ENCODE assay signal across 13 cellular contexts in genomic region chr1:27009601-27010197, GRCh38. TPM values are rescaled to one million over a fixed set of nuclear protein-coding genes. Genes with fewer than 3 reads are reported as not detected.
DNase-seq lines count a peak whose midpoint lies in the region; ATAC-seq and TF ChIP-seq lines count a peak whose summit lies in the region.
"Had no signal": no experiment of that assay in that cellular context is flagged by ENCODE, and none has a peak within 500 bp of the region (broad histone marks: within the 10 kb centered on the region; RNA-seq: fewer than 3 reads in every experiment).

No MANE protein-coding gene starts in this region.

- peak overlapping the region; percentile 74 for H3K27ac Mint-ChIP-seq in endodermal cell
- H3K27ac Mint-ChIP-seq in CD4-positive, alpha-beta memory T cell: no peak overlapping the region
- H3K27ac Mint-ChIP-seq: activated B cell treated with CpG ODN at 0.5 μM for 24 hours; activated naive CD8-positive, alpha-beta T cell treated with anti-CD3 and anti-CD28 coated beads for 36 hours had no signal

- ATAC-seq in Right ventricle myocardium superior (ENCODE audit: poor library complexity) (peak; percentile 19), GM21515 (IDR thresholded peaks at IDR 0.05; ENCODE audit: unreplicated experiment) (no peak), GM19023 (IDR thresholded peaks at IDR 0.05; ENCODE audit: unreplicated experiment) (no peak)

- peaks cover 20% of the 10 kb centered on the region for H3K36me3 ChIP-seq in endodermal cell (ENCODE audit: control insufficient read depth, insufficient read depth, low read length)
- H3K36me3 ChIP-seq in mucosa of rectum (ENCODE audit: control insufficient read depth in 2 of 2, insufficient read depth in 2 of 2, low read length in 2 of 2): no peaks in the 10 kb centered on the region
- H3K36me3 ChIP-seq in CD4-positive, alpha-beta memory T cell (ENCODE audit: insufficient read depth, low read length): no peaks in the 10 kb centered on the region

- peaks cover 41% of the 10 kb centered on the region for H3K4me1 Mint-ChIP-seq in endodermal cell
- peaks cover 0 to 17% (median 2%) of the 10 kb centered on the region in 4 donors for H3K4me1 Mint-ChIP-seq in CD4-positive, alpha-beta memory T cell

- H3K36me3 Mint-ChIP-seq in endodermal cell (ENCODE audit: low read depth): peaks cover 11% of the 10 kb centered on the region
- no peaks in the 10 kb centered on the region for H3K36me3 Mint-ChIP-seq in CD4-positive, alpha-beta memory T cell
- H3K36me3 Mint-ChIP-seq: activated naive CD8-positive, alpha-beta T cell treated with anti-CD3 and anti-CD28 coated beads for 36 hours had no signal

- H3K9me3 Mint-ChIP-seq in endodermal cell: no peaks in the 10 kb centered on the region
- no peaks in the 10 kb centered on the region for H3K9me3 Mint-ChIP-seq in CD4-positive, alpha-beta memory T cell
- H3K9me3 Mint-ChIP-seq: activated B cell treated with CpG ODN at 0.5 μM for 24 hours; activated naive CD8-positive, alpha-beta T cell treated with anti-CD3 and anti-CD28 coated beads for 36 hours; nephron had no signal

- POLR2A ChIA-PET in CD4-positive, alpha-beta memory T cell (lab: Charles Lee; ENCODE audit: partially characterized antibody): no interaction called here

- CTCF ChIA-PET in CD4-positive, alpha-beta memory T cell (lab: Charles Lee; ENCODE audit: partially characterized antibody): interaction anchor here (1.5 kb wide), 1 partner anchor 13 kb away, joined by 8 read pairs; no protein-coding TSS in a partner anchor

- WGBS in endodermal cell (ENCODE audit: insufficient coverage in 1 of 2, insufficient read length in 1 of 2), 2 experiments: 76 to 98% methylated on average over 5 to 6 of the region's 6 CpGs

- no peak for TF ChIP-seq CTCF in endodermal cell (conservative IDR thresholded peaks at IDR 0.05)

- intact Hi-C loops in Right ventricle myocardium superior (cut with DNase I): no loop called here
- intact Hi-C loops in cardiac septum (cut with DNase I): no loop called here
- intact Hi-C loops in CD4-positive, alpha-beta memory T cell (cut with micrococcal nuclease): no loop called here

- H3K9ac ChIP-seq in endodermal cell (ENCODE audit: extremely low read depth, low read length, poor library complexity, severe bottlenecking) (no peak overlapping the region), mucosa of rectum (ENCODE audit: low read depth in 1 of 2, low read length in 2 of 2) (peak overlapping the region; percentile 3 to 32)

- H3K9me3 ChIP-seq in endodermal cell (ENCODE audit: control insufficient read depth, low read length): no peaks in the 10 kb centered on the region
- no peaks in the 10 kb centered on the region for H3K9me3 ChIP-seq in mucosa of rectum (ENCODE audit: control insufficient read depth in 2 of 2, low read length in 2 of 2)
- no peaks in the 10 kb centered on the region for H3K9me3 ChIP-seq in CD4-positive, alpha-beta memory T cell (ENCODE audit: control insufficient read depth in 1 of 2, low read length in 2 of 2)

- peak; percentile 59 for DNase-seq in Right ventricle myocardium superior
- no peak for DNase-seq in cardiac septum (ENCODE audit: low spot score)
- DNase-seq in endodermal cell: peak; percentile 65
- DNase-seq in CD4-positive, alpha-beta memory T cell: no peak
- no peak for DNase-seq in NCI-H2107 treated with DMSO at 0.1 percent for 48 hours (lab: John Stamatoyannopoulos, UW; ENCODE audit: unreplicated experiment)
- DNase-seq: activated B cell treated with CpG ODN at 0.5 μM for 24 hours; activated naive CD8-positive, alpha-beta T cell treated with anti-CD3 and anti-CD28 coated beads for 36 hours; GF-D8 had no signal

- H3K27ac ChIP-seq in endodermal cell (ENCODE audit: low read depth, low read length) (no peak overlapping the region), mucosa of rectum (ENCODE audit: low read depth in 2 of 2, low read length in 2 of 2) (peak overlapping the region; percentile 40 to 50)
- H3K27ac ChIP-seq in CD4-positive, alpha-beta memory T cell (ENCODE audit: low read depth, low read length): no peak overlapping the region

- H3K4me3 ChIP-seq in endodermal cell (ENCODE audit: low read length) (peak overlapping the region; percentile 81), mucosa of rectum (ENCODE audit: low read length in 2 of 2) (no peak overlapping the region)
- H3K4me3 ChIP-seq in CD4-positive, alpha-beta memory T cell (ENCODE audit: low read length in 2 of 2): no peak overlapping the region

- H3K27me3 Mint-ChIP-seq in endodermal cell (ENCODE audit: insufficient read depth): no peaks in the 10 kb centered on the region
- peaks cover 12 to 24% of the 10 kb centered on the region in 2 donors for H3K27me3 Mint-ChIP-seq in CD4-positive, alpha-beta memory T cell

- no peaks in the 10 kb centered on the region for H3K27me3 ChIP-seq in endodermal cell (ENCODE audit: control insufficient read depth, insufficient read depth, low read length, poor library complexity, severe bottlenecking)
- no peaks in the 10 kb centered on the region for H3K27me3 ChIP-seq in mucosa of rectum (ENCODE audit: control insufficient read depth in 2 of 2, insufficient read depth in 2 of 2, low read length in 2 of 2)
- H3K27me3 ChIP-seq in CD4-positive, alpha-beta memory T cell (ENCODE audit: insufficient read depth, low read length): peaks cover 16% of the 10 kb centered on the region

- peaks cover 23% of the 10 kb centered on the region for H3K4me1 ChIP-seq in endodermal cell (ENCODE audit: control insufficient read depth, insufficient read depth, low read length)
- peaks cover 17 to 29% of the 10 kb centered on the region in 2 donors for H3K4me1 ChIP-seq in mucosa of rectum (ENCODE audit: control insufficient read depth in 2 of 2, insufficient read depth in 2 of 2, low read length in 2 of 2)
- peaks cover 10% of the 10 kb centered on the region for H3K4me1 ChIP-seq in CD4-positive, alpha-beta memory T cell (ENCODE audit: insufficient read depth, low read length)

- H3K4me3 Mint-ChIP-seq in endodermal cell: peak overlapping the region; percentile 74
- H3K4me3 Mint-ChIP-seq in CD4-positive, alpha-beta memory T cell: no peak overlapping the region
- H3K4me3 Mint-ChIP-seq: activated B cell treated with CpG ODN at 0.5 μM for 24 hours; activated naive CD8-positive, alpha-beta T cell treated with anti-CD3 and anti-CD28 coated beads for 36 hours; nephron had no signal

RNA-seq across cellular contexts. Expression of gene TENT5B, which starts 3.0 kb away (rescaled TPM):
- total RNA-seq in Right ventricle myocardium superior: 34.6 TPM
- 7.6 TPM for total RNA-seq in cardiac septum
- 10 to 100 TPM in 1 of 2 donors, 1 to 10 TPM in 1; 9.4 to 19.0 TPM for total RNA-seq in endodermal cell
- 8.7 TPM for polyA plus RNA-seq in endodermal cell (2013, experiment 1 of 2)
- 7.7 TPM for polyA plus RNA-seq in endodermal cell (2013, experiment 2 of 2)
- not detected for total RNA-seq in CD4-positive, alpha-beta memory T cell
- not detected for polyA plus RNA-seq in CD4-positive, alpha-beta memory T cell
- total RNA-seq: activated B cell treated with CpG ODN at 0.5 μM for 24 hours; activated naive CD8-positive, alpha-beta T cell treated with anti-CD3 and anti-CD28 coated beads for 36 hours had no signal

RNA-seq across cellular contexts. Expression of gene TRNP1, which starts 16.2 kb away (rescaled TPM):
- total RNA-seq in Right ventricle myocardium superior (31.7 TPM), cardiac septum (42.2 TPM), endodermal cell (10 to 100 TPM; 14.3 to 21.2 TPM)
- polyA plus RNA-seq in endodermal cell (2013, experiment 1 of 2): 9.0 TPM
- 8.0 TPM for polyA plus RNA-seq in endodermal cell (2013, experiment 2 of 2)
- not detected for total RNA-seq in CD4-positive, alpha-beta memory T cell
- polyA plus RNA-seq in CD4-positive, alpha-beta memory T cell: not detected

RNA-seq across cellular contexts. Expression of gene KDF1, which starts 49.4 kb away (rescaled TPM):
- 0.35 TPM for total RNA-seq in Right ventricle myocardium superior
- not detected for total RNA-seq in cardiac septum
- 10 to 100 TPM; 17.2 to 22.7 TPM for total RNA-seq in endodermal cell
- polyA plus RNA-seq in endodermal cell (2013, experiment 1 of 2): 3.1 TPM
- polyA plus RNA-seq in endodermal cell (2013, experiment 2 of 2): 2.4 TPM
- 1 to 10 TPM; 2.2 to 2.6 TPM for total RNA-seq in CD4-positive, alpha-beta memory T cell
- polyA plus RNA-seq in CD4-positive, alpha-beta memory T cell: 1 to 10 TPM; 4.4 to 4.6 TPM
- total RNA-seq: LHCN-M2 had no signal

Comparison
In these comparisons a context has a peak if more than half of its experiments do, and no peak if none do; other contexts are left out.
1. DNase-seq: peak in Right ventricle myocardium superior (single experiment) and endodermal cell (single experiment); none in cardiac septum (single experiment), CD4-positive, alpha-beta memory T cell (0 of 5) and NCI-H2107 treated with DMSO at 0.1 percent for 48 hours (single experiment).
2. H3K27ac ChIP-seq: peak in mucosa of rectum (2 of 2); none in endodermal cell (single experiment) and CD4-positive, alpha-beta memory T cell (single experiment).
3. RNA of gene TRNP1, which starts 16.2 kb away (total RNA-seq): 42.2 TPM in cardiac septum (single experiment), 31.7 TPM in Right ventricle myocardium superior (single experiment) and 14.3 to 21.2 TPM in endodermal cell; not detected in CD4-positive, alpha-beta memory T cell; every median in the first group is over 10 times any median in the second.
4. RNA of gene KDF1, which starts 49.4 kb away (total RNA-seq): 17.2 to 22.7 TPM in endodermal cell; 2.2 to 2.6 TPM in CD4-positive, alpha-beta memory T cell, 0.35 TPM in Right ventricle myocardium superior (single experiment) and not detected in cardiac septum (single experiment); every median in the first group is over 4 times any median in the second.